ENCODE assay signal across 4 cellular contexts in genomic region chr14:37146438-37146837, GRCh38. TPM values are rescaled to one million over a fixed set of nuclear protein-coding genes. Genes with fewer than 3 reads are reported as not detected.
"Had no signal": no experiment of that assay in that cellular context is flagged by ENCODE, and none has a peak within 500 bp of the region (broad histone marks: within the 10 kb centered on the region; RNA-seq: fewer than 3 reads in every experiment).

No MANE protein-coding gene starts in this region.

RNA-seq across cellular contexts. Expression of gene SLC25A21, which starts 26.0 kb away (rescaled TPM):
- total RNA-seq: GM23248, H4, HT-29 had no signal
- polyA plus RNA-seq: IgD-negative memory B cell had no signal

RNA-seq across cellular contexts. Expression of gene MIPOL1, which starts 51.3 kb away (rescaled TPM):
- polyA plus RNA-seq: IgD-negative memory B cell had no signal
